ENCODE assay signal across 8 cellular contexts in the genomic region with DNA sequence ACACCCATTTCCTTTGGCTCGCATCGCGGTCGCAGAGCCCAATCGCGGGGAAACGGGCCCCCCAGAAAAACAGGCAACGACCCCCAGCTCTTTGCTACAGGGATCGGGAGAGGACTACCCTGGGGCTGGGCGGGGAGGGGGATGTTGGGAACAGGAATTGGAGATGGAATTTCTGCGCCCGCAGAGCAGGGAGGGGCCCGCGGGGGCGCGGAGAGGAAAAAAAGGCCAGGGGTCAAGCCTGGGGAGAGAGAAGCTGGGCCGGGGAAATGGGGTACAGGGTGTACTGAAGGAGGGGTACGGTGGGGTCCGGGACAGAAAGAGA. TPM values are rescaled to one million over a fixed set of nuclear protein-coding genes. Genes with fewer than 3 reads are reported as not detected.
DNase-seq lines count a peak whose midpoint lies in the region; ATAC-seq lines count a peak whose summit lies in the region.

No MANE protein-coding gene starts in this region.

- H3K36me3 ChIP-seq in iPS-20b (ENCODE audit: insufficient read depth, low read depth, low read length) (no peaks in the 10 kb centered on the region), subcutaneous abdominal adipose tissue (ENCODE audit: control insufficient read depth in 5 of 5, insufficient read depth in 5 of 5, low read length in 5 of 5) (no peaks in the 10 kb centered on the region)

- H3K4me1 ChIP-seq in iPS-20b (ENCODE audit: insufficient read depth, low read length) (peaks cover 7% of the 10 kb centered on the region; the same call in 1 of the 2 replicates), subcutaneous abdominal adipose tissue (ENCODE audit: control insufficient read depth in 5 of 5, insufficient read depth in 5 of 5, low read length in 5 of 5) (peaks cover 2 to 32% (median 29%) of the 10 kb centered on the region in 5 donors)

- peaks cover 2% of the 10 kb centered on the region for H3K9me3 Mint-ChIP-seq in activated naive CD8-positive, alpha-beta T cell treated with anti-CD3 and anti-CD28 coated beads, Interleukin-2, amount 10 ng/mL, durations not matched to agents 7 days and 5 days

- ATAC-seq in activated naive CD8-positive, alpha-beta T cell treated with anti-CD3 and anti-CD28 coated beads, Interleukin-2, amount 10 ng/mL, durations not matched to agents 7 days and 5 days (ENCODE audit: low read depth): no peak
- ATAC-seq in HG03342 (IDR thresholded peaks at IDR 0.05; ENCODE audit: unreplicated experiment) (no peak), GM18868 (IDR thresholded peaks at IDR 0.05; ENCODE audit: unreplicated experiment) (no peak)

- H3K4me3 ChIP-seq in iPS-20b (ENCODE audit: low read length) (peak overlapping the region; percentile 86), subcutaneous abdominal adipose tissue (ENCODE audit: low read depth in 1 of 5, low read length in 5 of 5) (peak overlapping the region; percentile 74 to 89 (median 80))

- H3K9me3 ChIP-seq in iPS-20b (ENCODE audit: insufficient read depth, low read depth, low read length) (0 out of 2 replicates have a peak, but pooled peaks cover 6% of the 10 kb centered on the region), subcutaneous abdominal adipose tissue (ENCODE audit: control insufficient read depth in 5 of 5, low read length in 5 of 5) (peaks cover 0 to 7% (median 0%) of the 10 kb centered on the region in 5 donors)

- peak overlapping the region; percentile 71 for H3K9ac ChIP-seq in iPS-20b (ENCODE audit: low read depth, low read length)
- H3K9ac ChIP-seq in subcutaneous abdominal adipose tissue (ENCODE audit: low read length in 5 of 5): peak overlapping the region in 4 of 5 donors; percentile 26 to 73 (median 60)

- peak overlapping the region; percentile 89 for H3K4me3 Mint-ChIP-seq in activated naive CD8-positive, alpha-beta T cell treated with anti-CD3 and anti-CD28 coated beads, Interleukin-2, amount 10 ng/mL, durations not matched to agents 7 days and 5 days

- peaks cover 12% of the 10 kb centered on the region for H3K4me1 Mint-ChIP-seq in activated naive CD8-positive, alpha-beta T cell treated with anti-CD3 and anti-CD28 coated beads, Interleukin-2, amount 10 ng/mL, durations not matched to agents 7 days and 5 days

- H3K27ac ChIP-seq in iPS-20b (ENCODE audit: low read length) (no peak overlapping the region), subcutaneous abdominal adipose tissue (ENCODE audit: low read depth, low read length) (peak overlapping the region; percentile 50)

- H3K27me3 ChIP-seq in iPS-20b (ENCODE audit: insufficient read depth, low read length) (peaks cover 21% of the 10 kb centered on the region), subcutaneous abdominal adipose tissue (ENCODE audit: control insufficient read depth in 5 of 5, insufficient read depth in 4 of 5, low read length in 5 of 5) (peaks cover 0 to 7% (median 3%) of the 10 kb centered on the region in 5 donors)

- H3K36me3 Mint-ChIP-seq in activated naive CD8-positive, alpha-beta T cell treated with anti-CD3 and anti-CD28 coated beads, Interleukin-2, amount 10 ng/mL, durations not matched to agents 7 days and 5 days: no peaks in the 10 kb centered on the region

- POLR2A ChIA-PET in activated naive CD8-positive, alpha-beta T cell treated with anti-CD3 and anti-CD28 coated beads, Interleukin-2, amount 10 ng/mL, durations not matched to agents 7 days and 5 days (lab: Charles Lee): no interaction called here

- no peak overlapping the region for H3K27ac Mint-ChIP-seq in activated naive CD8-positive, alpha-beta T cell treated with anti-CD3 and anti-CD28 coated beads, Interleukin-2, amount 10 ng/mL, durations not matched to agents 7 days and 5 days

- peaks cover 39% of the 10 kb centered on the region for H3K27me3 Mint-ChIP-seq in activated naive CD8-positive, alpha-beta T cell treated with anti-CD3 and anti-CD28 coated beads, Interleukin-2, amount 10 ng/mL, durations not matched to agents 7 days and 5 days

- DNase-seq in NCI-H345 (lab: John Stamatoyannopoulos, UW): peak; percentile 26
- no peak for DNase-seq in NCI-H345 treated with DMSO at 0.1 percent for 48 hours (lab: John Stamatoyannopoulos, UW; ENCODE audit: unreplicated experiment)
- no peak for DNase-seq in activated naive CD8-positive, alpha-beta T cell treated with anti-CD3 and anti-CD28 coated beads, Interleukin-2, amount 10 ng/mL, durations not matched to agents 7 days and 5 days
- no peak for DNase-seq in NOMO-1 treated with DMSO at 0.1 percent for 48 hours (lab: John Stamatoyannopoulos, UW; ENCODE audit: unreplicated experiment)

RNA-seq across cellular contexts. Expression of a gene that starts 0.4 kb away (rescaled TPM):
- 1 to 10 TPM in 1 of 2 experiments, under 1 TPM in 1; 0.97 to 1.9 TPM for total RNA-seq in activated naive CD8-positive, alpha-beta T cell treated with anti-CD3 and anti-CD28 coated beads, Interleukin-2, amount 10 ng/mL, durations not matched to agents 7 days and 5 days
